12 cellular contexts compared by ENCODE assay signal in the genomic region with DNA sequence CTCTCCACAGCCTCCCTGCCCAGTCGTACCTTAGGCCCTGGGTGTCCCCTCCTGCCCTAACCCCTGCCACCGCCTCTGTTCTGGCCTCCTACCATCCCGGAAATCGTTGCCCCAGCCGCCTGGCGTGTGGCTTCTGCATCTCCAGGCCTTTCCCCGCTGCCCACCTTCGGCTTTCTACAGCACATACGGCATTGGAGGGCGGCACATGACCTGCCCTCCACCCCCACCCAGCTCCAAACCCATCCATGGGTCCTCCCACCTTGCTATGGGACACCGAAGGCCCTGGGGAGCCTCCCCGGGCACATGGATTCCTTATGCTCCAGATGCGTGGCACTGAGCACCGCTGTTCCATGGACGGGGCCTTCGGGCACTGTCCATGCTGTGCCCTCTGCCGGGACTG. TPM values are rescaled to one million over a fixed set of nuclear protein-coding genes. Genes with fewer than 3 reads are reported as not detected.
A peak's percentile ranks its signal among the peaks of the same experiment; 100 is the strongest.
DNase-seq lines count a peak whose midpoint lies in the region; ATAC-seq and TF ChIP-seq lines count a peak whose summit lies in the region.
"Had no signal": no experiment of that assay in that cellular context is flagged by ENCODE, and none has a peak within 500 bp of the region (broad histone marks: within the 10 kb centered on the region; RNA-seq: fewer than 3 reads in every experiment).

No MANE protein-coding gene starts in this region.

- CTCF ChIA-PET in SK-N-SH (lab: Yijun Ruan, JAX) = no interaction called here

- H3K9me2 ChIP-seq in SK-N-SH = no peaks in the 10 kb centered on the region

- peak overlapping the region; percentile 6 for H3K4ac ChIP-seq in mesendoderm (ENCODE audit: low read depth, low read length)

- no peak overlapping the region for H2BK5ac ChIP-seq in mesendoderm (ENCODE audit: low read length)

- H3K36me3 Mint-ChIP-seq in T-helper 1 cell treated with Interleukin-12 subunit alpha and Interleukin-12 subunit beta and Interleukin-4 antibody, amounts not matched to agents 30 μg/mL and 1 μg/mL, for 36 hours (ENCODE audit: low read depth) = no peaks in the 10 kb centered on the region
- H3K36me3 Mint-ChIP-seq: brain had no signal

- intact Hi-C loops in breast epithelium (cut with DNase I; ENCODE audit: low total_unique reads) = no loop called here

- no peak overlapping the region for H3K23ac ChIP-seq in mesendoderm (ENCODE audit: low read length)

- POLR2A ChIA-PET in SK-N-SH (lab: Yijun Ruan, JAX) = no interaction called here

- no CpG with 5 or more reads among the region's 17 CpGs for WGBS in mesendoderm (ENCODE audit: extremely low coverage, insufficient coverage, low lambda C conversion rate)
- 85% methylated on average over 15 of the region's 17 CpGs for WGBS in SK-N-SH (ENCODE audit: low lambda C conversion rate)

- H3K27me3 ChIP-seq in breast epithelium = no peaks in the 10 kb centered on the region
- H3K27me3 ChIP-seq in mesendoderm (ENCODE audit: insufficient read depth, low read length, poor library complexity) = no peaks in the 10 kb centered on the region
- no peaks in the 10 kb centered on the region for H3K27me3 ChIP-seq in subcutaneous abdominal adipose tissue (ENCODE audit: control insufficient read depth in 5 of 5, insufficient read depth in 4 of 5, low read length in 5 of 5)
- no peaks in the 10 kb centered on the region for H3K27me3 ChIP-seq in SK-N-SH (ENCODE audit: insufficient read depth)

- no peaks in the 10 kb centered on the region for H3K4me1 Mint-ChIP-seq in T-helper 1 cell treated with Interleukin-12 subunit alpha and Interleukin-12 subunit beta and Interleukin-4 antibody, amounts not matched to agents 30 μg/mL and 1 μg/mL, for 36 hours (ENCODE audit: low read depth)

- TF ChIP-seq RAD21 in SK-N-SH (IDR thresholded peaks at IDR 0.05; ENCODE audit: low read length) = no peak

- H2BK15ac ChIP-seq in mesendoderm (replicated peaks; ENCODE audit: low read depth) = no peak overlapping the region

- H2AK5ac ChIP-seq in mesendoderm (ENCODE audit: low read length) = no peak overlapping the region

- H4K8ac ChIP-seq in mesendoderm (ENCODE audit: low read depth, low read length) = no peak overlapping the region

- H3K9me3 ChIP-seq in breast epithelium (no peaks in the 10 kb centered on the region), subcutaneous abdominal adipose tissue (ENCODE audit: control insufficient read depth in 5 of 5, low read length in 5 of 5) (no peaks in the 10 kb centered on the region), SK-N-SH (no peaks in the 10 kb centered on the region)

- no peaks in the 10 kb centered on the region for H3K4me1 ChIP-seq in breast epithelium
- peaks cover 4% of the 10 kb centered on the region for H3K4me1 ChIP-seq in mesendoderm (ENCODE audit: control insufficient read depth, low read depth, low read length)
- peaks cover 0 to 19% (median 12%) of the 10 kb centered on the region in 5 donors for H3K4me1 ChIP-seq in subcutaneous abdominal adipose tissue (ENCODE audit: control insufficient read depth in 5 of 5, insufficient read depth in 5 of 5, low read length in 5 of 5)
- H3K4me1 ChIP-seq in SK-N-SH (ENCODE audit: control insufficient read depth in 1 of 2, insufficient read depth in 2 of 2, low read depth in 1 of 2, low read length in 1 of 2) = no peaks in the 10 kb centered on the region; a peak in 1 of 4 replicates

- no peak overlapping the region for H2AFZ ChIP-seq in SK-N-SH (ENCODE audit: low read depth)

- peaks cover 56% of the 10 kb centered on the region for H3K27me3 Mint-ChIP-seq in T-helper 1 cell treated with Interleukin-12 subunit alpha and Interleukin-12 subunit beta and Interleukin-4 antibody, amounts not matched to agents 30 μg/mL and 1 μg/mL, for 36 hours (ENCODE audit: low read depth)

- H3K4me3 ChIP-seq in breast epithelium (peak overlapping the region; percentile 46 to 76 (median 56)), mesendoderm (ENCODE audit: low read length) (no peak overlapping the region), subcutaneous abdominal adipose tissue (ENCODE audit: low read depth in 1 of 5, low read length in 5 of 5) (peak overlapping the region in 3 of 5 donors; percentile 17 to 49 (median 40)), SK-N-SH (ENCODE audit: low read depth in 2 of 2, low read length in 1 of 2) (no peak overlapping the region)

- H3K4me2 ChIP-seq in mesendoderm (ENCODE audit: low read length) (no peak overlapping the region), SK-N-SH (no peak overlapping the region)

- H4K20me1 ChIP-seq in SK-N-SH (ENCODE audit: insufficient read depth) = no peaks in the 10 kb centered on the region

- H3K56ac ChIP-seq in mesendoderm (ENCODE audit: low read length) = peak overlapping the region; percentile 80

- peak overlapping the region; percentile 9 for H3K4me3 Mint-ChIP-seq in T-helper 1 cell treated with Interleukin-12 subunit alpha and Interleukin-12 subunit beta and Interleukin-4 antibody, amounts not matched to agents 30 μg/mL and 1 μg/mL, for 36 hours

- H3K9me3 Mint-ChIP-seq in T-helper 1 cell treated with Interleukin-12 subunit alpha and Interleukin-12 subunit beta and Interleukin-4 antibody, amounts not matched to agents 30 μg/mL and 1 μg/mL, for 36 hours = no peaks in the 10 kb centered on the region
- H3K9me3 Mint-ChIP-seq: brain had no signal

- no peak for TF ChIP-seq POLR2A in breast epithelium (IDR thresholded peaks at IDR 0.05)

- no peak for TF ChIP-seq EP300 in SK-N-SH (IDR thresholded peaks at IDR 0.05; ENCODE audit: borderline replicate concordance in 1 of 2, low read depth in 1 of 2, low read length in 1 of 2)

- H2BK120ac ChIP-seq in mesendoderm (ENCODE audit: low read depth, low read length) = no peak overlapping the region

- H3K27ac ChIP-seq in breast epithelium (peak overlapping the region; percentile 79 to 92), mesendoderm (ENCODE audit: low read depth, low read length) (no peak overlapping the region), subcutaneous abdominal adipose tissue (ENCODE audit: low read depth, low read length) (no peak overlapping the region), SK-N-SH (ENCODE audit: low read depth in 2 of 2, low read length in 1 of 2) (no peak overlapping the region)
- H3K27ac ChIP-seq: 22Rv1 had no signal

- H3K36me3 ChIP-seq in breast epithelium (no peaks in the 10 kb centered on the region), mesendoderm (ENCODE audit: control insufficient read depth, insufficient read depth, low read length) (no peaks in the 10 kb centered on the region), subcutaneous abdominal adipose tissue (ENCODE audit: control insufficient read depth in 5 of 5, insufficient read depth in 5 of 5, low read length in 5 of 5) (no peaks in the 10 kb centered on the region), SK-N-SH (replicated peaks in 1 of 2; ENCODE audit: control insufficient read depth in 1 of 2, insufficient read depth in 2 of 2, low read length in 1 of 2) (no peaks in the 10 kb centered on the region)

- H3K9ac ChIP-seq in mesendoderm (ENCODE audit: low read length) (peak overlapping the region; percentile 46), subcutaneous abdominal adipose tissue (ENCODE audit: low read length in 5 of 5) (peak overlapping the region in 3 of 5 donors; percentile 44 to 65 (median 49)), SK-N-SH (no peak overlapping the region)

- no peak overlapping the region for H3K27ac Mint-ChIP-seq in T-helper 1 cell treated with Interleukin-12 subunit alpha and Interleukin-12 subunit beta and Interleukin-4 antibody, amounts not matched to agents 30 μg/mL and 1 μg/mL, for 36 hours

- no peaks in the 10 kb centered on the region for H3K79me2 ChIP-seq in mesendoderm (ENCODE audit: control insufficient read depth, insufficient read depth, low read length)
- no peaks in the 10 kb centered on the region for H3K79me2 ChIP-seq in SK-N-SH (ENCODE audit: insufficient read depth)

- H3F3A ChIP-seq in SK-N-SH (replicated peaks; ENCODE audit: insufficient read depth) = no peaks in the 10 kb centered on the region

- peak overlapping the region; percentile 77 for H3K18ac ChIP-seq in mesendoderm (ENCODE audit: low read length)

- no peak for ATAC-seq in HG02884 (IDR thresholded peaks at IDR 0.05; ENCODE audit: unreplicated experiment)

- no peak overlapping the region for H4K5ac ChIP-seq in mesendoderm (ENCODE audit: low read length)

- DNase-seq in T-helper 1 cell (no peak), breast epithelium (ENCODE audit: low spot score in 2 of 2) (no peak), mesendoderm (no peak), SK-N-SH (no peak)
- DNase-seq in stimulated activated CD4-positive, alpha-beta T cell treated with anti-CD3 and anti-CD28 coated beads, Interleukin-2, amount 100 ng/mL, for 48 hours = no peak

- H3K79me1 ChIP-seq in mesendoderm (ENCODE audit: low read length) = no peaks in the 10 kb centered on the region

- TF ChIP-seq CTCF in breast epithelium (IDR thresholded peaks at IDR 0.05) = no peak
- no peak for TF ChIP-seq CTCF in SK-N-SH (IDR thresholded peaks at IDR 0.05)

TF ChIP-seq in SK-N-SH, 30 proteins besides CTCF, POLR2A, EP300 and RAD21:
- no peak for TF ChIP-seq GABPA (IDR thresholded peaks at IDR 0.05; ENCODE audit: low read depth)
TF ChIP-seq in SK-N-SH: peak in this region for 0.

RNA-seq across cellular contexts. Expression of gene FGF18, which starts 32.0 kb away (rescaled TPM):
- 1 to 10 TPM in 1 of 3 donors, under 1 TPM in 2; 0.16 to 1.6 (median 0.33) TPM for total RNA-seq in breast epithelium
- polyA plus RNA-seq in mesendoderm (2013, experiment 1 of 2) = 2.2 TPM
- polyA plus RNA-seq in mesendoderm (2013, experiment 2 of 2) = 2.8 TPM
- polyA plus RNA-seq in SK-N-SH (2012; rRNA removed) = 0.67 and 0.89 TPM in 2 replicates
- polyA plus RNA-seq in SK-N-SH (2012; cell fraction: cytosol; rRNA removed) = 0.44 and 0.51 TPM in 2 replicates
- polyA plus RNA-seq in SK-N-SH (2012; cell fraction: nucleus; rRNA removed) = 0.70 and 1.2 TPM in 2 replicates
- total RNA-seq: M059J, NCI-H460 had no signal

Comparison
In these comparisons a context has a peak if more than half of its experiments do, and no peak if none do; other contexts are left out.
1. H3K27ac ChIP-seq: peak in breast epithelium (2 of 2); none in mesendoderm (single experiment), subcutaneous abdominal adipose tissue (single experiment) and SK-N-SH (0 of 2).
2. H3K4me3 ChIP-seq: peak in breast epithelium (3 of 3) and subcutaneous abdominal adipose tissue (3 of 5); none in mesendoderm (single experiment) and SK-N-SH (0 of 2).